Comparison of ENCODE assay signal across 8 cellular contexts in genomic region chr14:70955543-70956480, GRCh38. TPM values are rescaled to one million over a fixed set of nuclear protein-coding genes. Genes with fewer than 3 reads are reported as not detected.
DNase-seq lines count a peak whose midpoint lies in the region; ATAC-seq, FAIRE-seq and TF ChIP-seq lines count a peak whose summit lies in the region.

No MANE protein-coding gene starts in this region.

- H3K9me3 Mint-ChIP-seq in CD14-positive monocyte (no peaks in the 10 kb centered on the region), GM23338 (no peaks in the 10 kb centered on the region; the same call in 2 of the 3 replicates)

- H3K9me3 ChIP-seq in effector memory CD4-positive, alpha-beta T cell (ENCODE audit: control insufficient read depth, low read length), result no peaks in the 10 kb centered on the region
- no peaks in the 10 kb centered on the region for H3K9me3 ChIP-seq in pancreas

- H3K36me3 ChIP-seq in GM23338 (ENCODE audit: insufficient read depth), result no peaks in the 10 kb centered on the region
- H3K36me3 ChIP-seq in effector memory CD4-positive, alpha-beta T cell (ENCODE audit: control insufficient read depth, insufficient read depth, low read length), result no peaks in the 10 kb centered on the region
- peaks cover 0 to 5% (median 0%) of the 10 kb centered on the region in 3 donors for H3K36me3 ChIP-seq in pancreas

- H3K27ac ChIP-seq in GM23338 (ENCODE audit: low read depth) (no peak overlapping the region), pancreas (no peak overlapping the region)
- no peak overlapping the region for H3K27ac ChIP-seq in effector memory CD4-positive, alpha-beta T cell (ENCODE audit: insufficient read depth, low read length, poor library complexity, severe bottlenecking)

- H3K27me3 ChIP-seq in GM23338 (ENCODE audit: insufficient read depth), result no peaks in the 10 kb centered on the region
- no peaks in the 10 kb centered on the region for H3K27me3 ChIP-seq in effector memory CD4-positive, alpha-beta T cell (replicated peaks; ENCODE audit: control insufficient read depth, insufficient read depth, low read length, poor library complexity, severe bottlenecking)
- no peaks in the 10 kb centered on the region for H3K27me3 ChIP-seq in pancreas

- peak overlapping the region in 3 of 7 donors; percentile 25 to 30 (median 26) for H3K27ac Mint-ChIP-seq in CD14-positive monocyte
- no peak overlapping the region; the same call in 1 of the 2 replicates for H3K27ac Mint-ChIP-seq in GM23338

- H3K4me1 Mint-ChIP-seq in CD14-positive monocyte, result peaks cover 2% of the 10 kb centered on the region
- no peaks in the 10 kb centered on the region for H3K4me1 Mint-ChIP-seq in GM23338

- H2AFZ ChIP-seq in GM23338, result no peak overlapping the region

- DNase-seq in CD14-positive monocyte (ENCODE audit: low spot score), result no peak
- DNase-seq in GM23338 (ENCODE audit: low spot score), result peak; percentile 41
- DNase-seq in T-helper 22 cell (ENCODE audit: low read depth), result peak; percentile 16
- DNase-seq in effector memory CD4-positive, alpha-beta T cell, result peak in 2 of 3 donors; percentile 23 to 24
- no peak for DNase-seq in pancreas
- DNase-seq in sciatic nerve (ENCODE audit: low spot score), result no peak

- peaks cover 42% of the 10 kb centered on the region for H3K79me2 ChIP-seq in GM23338 (replicated peaks; ENCODE audit: insufficient read depth)

- ATAC-seq in GM23338 (peak; percentile 59), pancreas (peak in 3 of 4 donors; percentile 49 to 62 (median 60)), GM21717 (IDR thresholded peaks at IDR 0.05; ENCODE audit: unreplicated experiment) (no peak), GM21825 (IDR thresholded peaks at IDR 0.05; ENCODE audit: unreplicated experiment) (no peak), sciatic nerve (no peak)

- H3K4me3 Mint-ChIP-seq in CD14-positive monocyte (no peak overlapping the region), GM23338 (no peak overlapping the region)

- H3K4me1 ChIP-seq in GM23338 (ENCODE audit: insufficient read depth) (no peaks in the 10 kb centered on the region), pancreas (peaks cover 0 to 4% (median 0%) of the 10 kb centered on the region in 3 donors)
- H3K4me1 ChIP-seq in effector memory CD4-positive, alpha-beta T cell (ENCODE audit: control insufficient read depth, insufficient read depth, low read length, poor library complexity, severe bottlenecking), result peaks cover 7% of the 10 kb centered on the region

- 82% methylated on average over 5 of the region's 5 CpGs for WGBS in pancreas, 2 donors

- no peak for FAIRE-seq in pancreas (lab: Jason Lieb, UNC)

- intact Hi-C loops in CD14-positive monocyte (cut with micrococcal nuclease), result no loop called here
- intact Hi-C loops in pancreas (cut with DNase I), result no loop called here
- intact Hi-C loops in sciatic nerve (cut with DNase I), result no loop called here

- H3K9me2 ChIP-seq in GM23338 (ENCODE audit: insufficient read depth), result no peaks in the 10 kb centered on the region

- peaks cover 0 to 2% (median 0%) of the 10 kb centered on the region in 3 donors for H3K27me3 Mint-ChIP-seq in CD14-positive monocyte (ENCODE audit: low read depth in 3 of 3)
- peaks cover 2% of the 10 kb centered on the region for H3K27me3 Mint-ChIP-seq in GM23338 (ENCODE audit: insufficient read depth, low read depth, poor library complexity)

- H3K4me3 ChIP-seq in GM23338 (no peak overlapping the region), pancreas (no peak overlapping the region)
- H3K4me3 ChIP-seq in effector memory CD4-positive, alpha-beta T cell (ENCODE audit: insufficient read depth, low read depth, low read length, poor library complexity, severe bottlenecking), result no peak overlapping the region

- H3K4me2 ChIP-seq in GM23338, result no peak overlapping the region

- TF ChIP-seq CTCF in CD14-positive monocyte (IDR thresholded peaks at IDR 0.05) (peak; percentile 66), GM23338 (conservative IDR thresholded peaks at IDR 0.05; ENCODE audit: low read depth in 2 of 2) (peak; percentile 62 to 73), pancreas (IDR thresholded peaks at IDR 0.05) (peak in 1 of 4 donors; percentile 23)

- H4K20me1 ChIP-seq in GM23338 (replicated peaks; ENCODE audit: insufficient read depth), result no peaks in the 10 kb centered on the region; the same call in 1 of the 2 replicates

- H3F3A ChIP-seq in GM23338 (replicated peaks; ENCODE audit: low read depth), result no peaks in the 10 kb centered on the region

- H3K36me3 Mint-ChIP-seq in CD14-positive monocyte, result peaks cover 27 to 49% of the 10 kb centered on the region in 2 donors
- peaks cover 13% of the 10 kb centered on the region; the same call in 2 of the 3 replicates for H3K36me3 Mint-ChIP-seq in GM23338 (ENCODE audit: low read depth)

TF ChIP-seq in GM23338, 12 proteins besides CTCF, POLR2A, EP300 and RAD21 (continues in another document):
- TF ChIP-seq STAT1 (IDR thresholded peaks at IDR 0.05; ENCODE audit: unreplicated experiment) (no peak), EZH2 (IDR thresholded peaks at IDR 0.05; ENCODE audit: low read depth, unreplicated experiment) (no peak), REST (IDR thresholded peaks at IDR 0.05; ENCODE audit: unreplicated experiment) (no peak), POLR2AphosphoS5 (IDR thresholded peaks at IDR 0.05; ENCODE audit: low read depth) (no peak), ETS1 (IDR thresholded peaks at IDR 0.05) (no peak)

RNA-seq across cellular contexts. Expression of gene PCNX1, which starts 48.6 kb away (rescaled TPM):
- polyA plus RNA-seq in CD14-positive monocyte, result 1 to 10 TPM; 7.3 to 8.1 TPM
- 53.1 and 59.9 TPM in 2 replicates for total RNA-seq in GM23338 (2014; rRNA removed; shearing (Covaris generic))
- 17.3 and 19.4 TPM in 2 replicates for polyA plus RNA-seq in GM23338 (2016; fragmentation: Nextera tagmentation; extraction: Ambion mirVana)
- 10 to 100 TPM; 13.3 to 28.7 (median 17.7) TPM for total RNA-seq in pancreas
- 1 to 10 TPM; 5.0 to 7.5 TPM for polyA plus RNA-seq in pancreas
- total RNA-seq in sciatic nerve, result 84.3 TPM

Comparison
In these comparisons a context has a peak if more than half of its experiments do, and no peak if none do; other contexts are left out.
1. DNase-seq: peak in GM23338 (single experiment), T-helper 22 cell (single experiment) and effector memory CD4-positive, alpha-beta T cell (2 of 3); none in CD14-positive monocyte (single experiment), pancreas (0 of 6) and sciatic nerve (single experiment).
2. ATAC-seq: peak in GM23338 (single experiment) and pancreas (3 of 4); none in GM21717 (single experiment), GM21825 (single experiment) and sciatic nerve (single experiment).